In genomic region chr18:8769509-8769908, GRCh38 we compare ENCODE assay signal across 20 cellular contexts.
"Had no signal": no experiment of that assay in that cellular context is flagged by ENCODE, and none has a peak within 500 bp of the region (broad histone marks: within the 10 kb centered on the region; RNA-seq: fewer than 3 reads in every experiment).

No MANE protein-coding gene starts in this region.

- H3K4me1 Mint-ChIP-seq: stimulated activated memory B cell treated with anti-CD40 and anti-IgM and Interleukin-4, amounts not matched to agents 10 μg/mL and 1 μg/mL and 100 μg/mL, for 72 hours had no signal

- H3K27me3 Mint-ChIP-seq: stimulated activated memory B cell treated with anti-CD40 and anti-IgM and Interleukin-4, amounts not matched to agents 10 μg/mL and 1 μg/mL and 100 μg/mL, for 72 hours had no signal

- H3K36me3 Mint-ChIP-seq: naive thymus-derived CD8-positive, alpha-beta T cell; stimulated activated memory B cell treated with anti-CD40 and anti-IgM and Interleukin-4, amounts not matched to agents 10 μg/mL and 1 μg/mL and 100 μg/mL, for 72 hours had no signal

- H3K4me1 ChIP-seq: left lung, prostate gland, right atrium auricular region, spleen, tibial nerve, upper lobe of left lung had no signal

- H3K36me3 ChIP-seq: left lung, prostate gland, right atrium auricular region, spleen, thoracic aorta, tibial nerve, upper lobe of left lung had no signal

- H3K9me3 ChIP-seq: left lung, prostate gland, right atrium auricular region, spleen, thoracic aorta, tibial nerve, upper lobe of left lung had no signal

- H3K27ac Mint-ChIP-seq: naive thymus-derived CD8-positive, alpha-beta T cell; nephron progenitor cell; stimulated activated memory B cell treated with anti-CD40 and anti-IgM and Interleukin-4, amounts not matched to agents 10 μg/mL and 1 μg/mL and 100 μg/mL, for 72 hours had no signal

- ATAC-seq: left lung; naive thymus-derived CD8-positive, alpha-beta T cell; stimulated activated memory B cell treated with anti-CD40 and anti-IgM and Interleukin-4, amounts not matched to agents 10 μg/mL and 1 μg/mL and 100 μg/mL, for 72 hours; stimulated activated naive CD8-positive, alpha-beta T cell treated with anti-CD3 and anti-CD28 coated beads, Interleukin-15, Interleukin-2, amounts not matched to agents 100 U/mL and 50 U/mL, for 24 hours had no signal

- H3K27ac ChIP-seq: left lung, prostate gland, right atrium auricular region, skin epidermis, spleen, thoracic aorta, upper lobe of left lung had no signal

- H3K27me3 ChIP-seq: dorsolateral prefrontal cortex, left lung, right atrium auricular region, spleen, tibial nerve, upper lobe of left lung had no signal

- H3K9me3 Mint-ChIP-seq: naive thymus-derived CD8-positive, alpha-beta T cell; nephron progenitor cell; stimulated activated memory B cell treated with anti-CD40 and anti-IgM and Interleukin-4, amounts not matched to agents 10 μg/mL and 1 μg/mL and 100 μg/mL, for 72 hours had no signal

- H3K4me3 Mint-ChIP-seq: naive thymus-derived CD8-positive, alpha-beta T cell; nephron progenitor cell; stimulated activated memory B cell treated with anti-CD40 and anti-IgM and Interleukin-4, amounts not matched to agents 10 μg/mL and 1 μg/mL and 100 μg/mL, for 72 hours had no signal

- DNase-seq: cortex of kidney; effector CD4-positive, alpha-beta T cell; kidney; left lung; mesendoderm; midbrain; naive thymus-derived CD8-positive, alpha-beta T cell; nephron progenitor cell; nucleus accumbens; spleen; stimulated activated CD4-positive, alpha-beta T cell treated with anti-CD3 and anti-CD28 coated beads, Interleukin-4, amount 100 ng/mL, for 4 hours; stimulated activated naive CD8-positive, alpha-beta T cell treated with anti-CD3 and anti-CD28 coated beads, Interleukin-15, Interleukin-2, amounts not matched to agents 100 U/mL and 50 U/mL, for 24 hours; upper lobe of left lung had no signal

- H3K4me3 ChIP-seq: dorsolateral prefrontal cortex, left lung, prostate gland, right atrium auricular region, skin epidermis, spleen, thoracic aorta, tibial nerve, upper lobe of left lung had no signal
